In the genomic region with DNA sequence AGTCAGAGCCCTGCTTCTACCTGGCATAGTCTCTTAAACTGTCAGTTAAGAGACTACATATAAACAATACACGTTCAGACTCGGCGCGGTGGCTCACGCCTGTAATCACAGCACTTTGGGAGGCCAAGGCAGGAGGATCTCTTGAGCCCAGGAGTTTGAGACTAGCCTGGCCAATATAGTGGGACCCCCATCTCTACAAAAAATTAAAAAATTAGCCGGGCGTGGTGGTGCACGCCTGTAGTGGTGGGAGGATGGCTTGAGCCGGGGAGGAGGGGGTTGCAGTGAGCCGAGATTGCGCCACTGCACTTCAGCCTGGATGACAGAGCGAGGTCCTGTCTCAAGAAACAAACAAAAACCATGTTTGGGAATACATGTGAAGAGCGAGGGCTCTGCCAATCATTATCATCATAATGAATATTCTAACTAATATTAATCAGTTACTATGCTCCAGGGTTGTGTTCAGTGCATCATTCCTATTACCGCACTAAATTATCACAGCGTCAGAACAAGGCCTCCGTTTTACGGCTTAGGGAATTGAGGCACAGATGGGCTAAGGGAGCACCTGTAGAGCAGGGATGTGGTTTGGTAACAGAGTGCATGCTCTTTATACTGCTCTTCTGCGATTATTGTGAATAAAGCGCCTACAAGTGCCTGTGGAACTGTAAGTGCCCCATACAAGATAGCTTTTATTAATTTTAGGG, we compare ENCODE assay signal across 8 cellular contexts. TPM values are rescaled to one million over a fixed set of nuclear protein-coding genes. Genes with fewer than 3 reads are reported as not detected.
DNase-seq lines count a peak whose midpoint lies in the region; ATAC-seq and TF ChIP-seq lines count a peak whose summit lies in the region.

No MANE protein-coding gene starts in this region.

- H3K36me3 ChIP-seq in MG63: peaks cover 6% of the 10 kb centered on the region; the same call in 1 of the 2 replicates
- H3K36me3 ChIP-seq in neural cell (ENCODE audit: insufficient read depth, low read length): no peaks in the 10 kb centered on the region

- TF ChIP-seq EP300 in neural cell (conservative IDR thresholded peaks at IDR 0.05; ENCODE audit: poor library complexity, severe bottlenecking): no peak

- H3K9me2 ChIP-seq in neural cell (ENCODE audit: insufficient read depth, low read length): no peaks in the 10 kb centered on the region

- H3F3A ChIP-seq in neural cell (ENCODE audit: insufficient read depth, low read length, poor library complexity, severe bottlenecking): no peaks in the 10 kb centered on the region

- DNase-seq in CD4-positive, alpha-beta T cell: peak in 1 of 10 experiments; percentile 27
- DNase-seq in MG63 (no peak), NCI-H774 (lab: John Stamatoyannopoulos, UW) (no peak), amniotic stem cell (lab: John Stamatoyannopoulos, UW) (no peak), Ammon's horn (ENCODE audit: low spot score) (no peak)

- no peaks in the 10 kb centered on the region for H3K9me3 Mint-ChIP-seq in CD4-positive, alpha-beta T cell
- H3K9me3 Mint-ChIP-seq in dendritic cell treated with granulocyte-macrophage colony-stimulating factor and Interleukin-4, amounts not matched to agents 40 ng/mL and 50 ng/mL, for 4 days: no peaks in the 10 kb centered on the region

- no peak overlapping the region for H3K27ac ChIP-seq in CD4-positive, alpha-beta T cell (ENCODE audit: low read depth, low read length)
- no peak overlapping the region for H3K27ac ChIP-seq in neural cell (ENCODE audit: low read length)

- H3K4me3 Mint-ChIP-seq in CD4-positive, alpha-beta T cell: peak overlapping the region; percentile 99
- H3K4me3 Mint-ChIP-seq in dendritic cell treated with granulocyte-macrophage colony-stimulating factor and Interleukin-4, amounts not matched to agents 40 ng/mL and 50 ng/mL, for 4 days: no peak overlapping the region

- ATAC-seq in CD4-positive, alpha-beta T cell (ENCODE audit: poor library complexity): no peak
- ATAC-seq in GM19467 (IDR thresholded peaks at IDR 0.05; ENCODE audit: unreplicated experiment): no peak

- no peak for TF ChIP-seq CTCF in CD4-positive, alpha-beta T cell (IDR thresholded peaks at IDR 0.05)
- no peak for TF ChIP-seq CTCF in neural cell (IDR thresholded peaks at IDR 0.05; ENCODE audit: poor library complexity, severe bottlenecking)

- peaks cover 26% of the 10 kb centered on the region for H3K36me3 Mint-ChIP-seq in CD4-positive, alpha-beta T cell (ENCODE audit: low read depth)
- H3K36me3 Mint-ChIP-seq in dendritic cell treated with granulocyte-macrophage colony-stimulating factor and Interleukin-4, amounts not matched to agents 40 ng/mL and 50 ng/mL, for 4 days (ENCODE audit: low read depth): peaks cover 38% of the 10 kb centered on the region

- POLR2A ChIA-PET in CD4-positive, alpha-beta T cell (lab: Charles Lee): interaction anchor here (0.6 to 1.3 kb wide), 11 partner anchors 9 to 479 kb away, joined by 3 to 9 read pairs (median 4); a partner anchor contains a TSS

- H4K20me1 ChIP-seq in neural cell (ENCODE audit: insufficient read depth): no peaks in the 10 kb centered on the region

- no peaks in the 10 kb centered on the region for H3K27me3 ChIP-seq in CD4-positive, alpha-beta T cell (ENCODE audit: control insufficient read depth, insufficient read depth, low read length)
- no peaks in the 10 kb centered on the region for H3K27me3 ChIP-seq in MG63
- H3K27me3 ChIP-seq in neural cell (ENCODE audit: insufficient read depth, low read depth, low read length): peaks cover 7% of the 10 kb centered on the region

- no peak for TF ChIP-seq RAD21 in neural cell (conservative IDR thresholded peaks at IDR 0.05)

- no peak overlapping the region for H2AFZ ChIP-seq in neural cell (ENCODE audit: low read depth, low read length)

- H3K27me3 Mint-ChIP-seq in CD4-positive, alpha-beta T cell: no peaks in the 10 kb centered on the region
- peaks cover 2% of the 10 kb centered on the region for H3K27me3 Mint-ChIP-seq in dendritic cell treated with granulocyte-macrophage colony-stimulating factor and Interleukin-4, amounts not matched to agents 40 ng/mL and 50 ng/mL, for 4 days

- peaks cover 50% of the 10 kb centered on the region for H3K4me1 Mint-ChIP-seq in CD4-positive, alpha-beta T cell (ENCODE audit: low read depth)
- peaks cover 62% of the 10 kb centered on the region for H3K4me1 Mint-ChIP-seq in dendritic cell treated with granulocyte-macrophage colony-stimulating factor and Interleukin-4, amounts not matched to agents 40 ng/mL and 50 ng/mL, for 4 days (ENCODE audit: low read depth)

- peak overlapping the region; percentile 95 for H3K27ac Mint-ChIP-seq in CD4-positive, alpha-beta T cell
- peak overlapping the region; percentile 91 for H3K27ac Mint-ChIP-seq in dendritic cell treated with granulocyte-macrophage colony-stimulating factor and Interleukin-4, amounts not matched to agents 40 ng/mL and 50 ng/mL, for 4 days

- H3K9me3 ChIP-seq in CD4-positive, alpha-beta T cell (ENCODE audit: control insufficient read depth, low read length): no peaks in the 10 kb centered on the region
- H3K9me3 ChIP-seq in MG63 (no peaks in the 10 kb centered on the region), neural cell (ENCODE audit: low read length) (no peaks in the 10 kb centered on the region)

- CTCF ChIA-PET in CD4-positive, alpha-beta T cell (lab: Charles Lee): interaction anchor here (0.9 kb wide), 1 partner anchor 11 kb away, joined by 3 read pairs; no protein-coding TSS in a partner anchor

- intact Hi-C loops in CD4-positive, alpha-beta T cell (cut with DNase I, micrococcal nuclease): loop anchor here in 1 of 2 experiments (2.0 to 10.0 kb wide), 6 partner anchors 79 to 1971 kb away; a partner anchor contains a TSS
- intact Hi-C loops in dendritic cell treated with granulocyte-macrophage colony-stimulating factor and Interleukin-4, amounts not matched to agents 40 ng/mL and 50 ng/mL, for 4 days (cut with micrococcal nuclease): loop anchor here (1.0 to 5.0 kb wide), 3 partner anchors 37 to 78 kb away; a partner anchor contains a TSS

- no peak overlapping the region for H3K9ac ChIP-seq in neural cell (ENCODE audit: low read length)

- H3K4me2 ChIP-seq in neural cell (ENCODE audit: low read length): no peak overlapping the region

- H3K4me3 ChIP-seq in MG63 (peak overlapping the region; percentile 13; the same call in 1 of the 2 replicates), neural cell (ENCODE audit: low read length) (peak overlapping the region; percentile 81)

- peaks cover 20% of the 10 kb centered on the region for H3K79me2 ChIP-seq in neural cell (replicated peaks; ENCODE audit: insufficient read depth, low read length)

TF ChIP-seq in neural cell, 6 proteins besides CTCF, POLR2A, EP300 and RAD21:
- TF ChIP-seq, protein P1, sequence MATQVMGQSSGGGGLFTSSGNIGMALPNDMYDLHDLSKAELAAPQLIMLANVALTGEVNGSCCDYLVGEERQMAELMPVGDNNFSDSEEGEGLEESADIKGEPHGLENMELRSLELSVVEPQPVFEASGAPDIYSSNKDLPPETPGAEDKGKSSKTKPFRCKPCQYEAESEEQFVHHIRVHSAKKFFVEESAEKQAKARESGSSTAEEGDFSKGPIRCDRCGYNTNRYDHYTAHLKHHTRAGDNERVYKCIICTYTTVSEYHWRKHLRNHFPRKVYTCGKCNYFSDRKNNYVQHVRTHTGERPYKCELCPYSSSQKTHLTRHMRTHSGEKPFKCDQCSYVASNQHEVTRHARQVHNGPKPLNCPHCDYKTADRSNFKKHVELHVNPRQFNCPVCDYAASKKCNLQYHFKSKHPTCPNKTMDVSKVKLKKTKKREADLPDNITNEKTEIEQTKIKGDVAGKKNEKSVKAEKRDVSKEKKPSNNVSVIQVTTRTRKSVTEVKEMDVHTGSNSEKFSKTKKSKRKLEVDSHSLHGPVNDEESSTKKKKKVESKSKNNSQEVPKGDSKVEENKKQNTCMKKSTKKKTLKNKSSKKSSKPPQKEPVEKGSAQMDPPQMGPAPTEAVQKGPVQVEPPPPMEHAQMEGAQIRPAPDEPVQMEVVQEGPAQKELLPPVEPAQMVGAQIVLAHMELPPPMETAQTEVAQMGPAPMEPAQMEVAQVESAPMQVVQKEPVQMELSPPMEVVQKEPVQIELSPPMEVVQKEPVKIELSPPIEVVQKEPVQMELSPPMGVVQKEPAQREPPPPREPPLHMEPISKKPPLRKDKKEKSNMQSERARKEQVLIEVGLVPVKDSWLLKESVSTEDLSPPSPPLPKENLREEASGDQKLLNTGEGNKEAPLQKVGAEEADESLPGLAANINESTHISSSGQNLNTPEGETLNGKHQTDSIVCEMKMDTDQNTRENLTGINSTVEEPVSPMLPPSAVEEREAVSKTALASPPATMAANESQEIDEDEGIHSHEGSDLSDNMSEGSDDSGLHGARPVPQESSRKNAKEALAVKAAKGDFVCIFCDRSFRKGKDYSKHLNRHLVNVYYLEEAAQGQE (IDR thresholded peaks at IDR 0.05; ENCODE audit: borderline replicate concordance): no peak
- TF ChIP-seq TAF1 (IDR thresholded peaks at IDR 0.05; ENCODE audit: low read depth) (no peak), MXI1 (conservative IDR thresholded peaks at IDR 0.05; ENCODE audit: poor library complexity, severe bottlenecking) (no peak), SMC3 (conservative IDR thresholded peaks at IDR 0.05; ENCODE audit: poor library complexity) (no peak), EZH2 (IDR thresholded peaks at IDR 0.05; ENCODE audit: borderline replicate concordance, insufficient read depth, low read length, poor library complexity, severe bottlenecking) (no peak), POLR2AphosphoS5 (IDR thresholded peaks at IDR 0.05) (no peak)

RNA-seq across cellular contexts. Expression of a gene that starts 0.8 kb away (rescaled TPM):
- total RNA-seq in CD4-positive, alpha-beta T cell: 1 to 10 TPM; 2.8 to 8.3 TPM
- total RNA-seq in MG63 (2014; rRNA removed; shearing (Covaris generic); ENCODE audit: low replicate concordance): 0.20 TPM in 1 of 2 replicates, not detected in the other
- 5.2 and 20.5 TPM in 2 replicates for polyA plus RNA-seq in neural cell
- polyA minus RNA-seq in neural cell: 1.5 and 1.7 TPM in 2 replicates

RNA-seq across cellular contexts. Expression of a gene that starts 1.9 kb away (rescaled TPM):
- 1 to 10 TPM; 2.5 to 4.2 TPM for total RNA-seq in CD4-positive, alpha-beta T cell
- 7.2 and 21.5 TPM in 2 replicates for total RNA-seq in MG63 (2014; rRNA removed; shearing (Covaris generic); ENCODE audit: low replicate concordance)
- polyA plus RNA-seq in neural cell: 35.1 and 46.7 TPM in 2 replicates
- polyA minus RNA-seq in neural cell: 23.1 and 29.5 TPM in 2 replicates

RNA-seq across cellular contexts. Expression of a gene that starts 40.4 kb away (rescaled TPM):
- 1 to 10 TPM; 1.5 to 2.5 TPM for total RNA-seq in CD4-positive, alpha-beta T cell
- not detected in 2 replicates for total RNA-seq in MG63 (2014; rRNA removed; shearing (Covaris generic); ENCODE audit: low replicate concordance)
- 0.28 and 0.50 TPM in 2 replicates for polyA plus RNA-seq in neural cell
- not detected in 2 replicates for polyA minus RNA-seq in neural cell
